14 cellular contexts compared by ENCODE assay signal in the genomic region with DNA sequence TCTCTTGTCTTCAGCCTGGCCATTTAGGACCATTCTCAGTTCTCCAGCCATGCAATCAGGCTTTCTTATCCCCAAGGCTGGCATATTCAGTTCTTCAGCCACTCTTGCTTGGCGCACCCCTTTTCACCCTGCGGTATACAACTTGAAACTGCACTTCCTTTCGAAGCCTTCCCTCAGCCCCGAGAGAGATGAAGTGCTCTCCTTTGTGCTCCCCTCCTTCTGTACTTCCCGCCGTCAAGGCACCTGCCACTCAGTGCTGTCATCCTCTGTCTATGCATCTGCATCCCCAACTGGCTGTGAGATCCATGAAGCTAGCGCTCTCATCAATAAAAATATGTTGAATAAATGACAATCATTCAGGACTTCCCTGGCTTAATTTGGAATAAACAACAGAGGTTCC. TPM values are rescaled to one million over a fixed set of nuclear protein-coding genes. Genes with fewer than 3 reads are reported as not detected.
DNase-seq lines count a peak whose midpoint lies in the region; ATAC-seq and TF ChIP-seq lines count a peak whose summit lies in the region.
"Had no signal": no experiment of that assay in that cellular context is flagged by ENCODE, and none has a peak within 500 bp of the region (broad histone marks: within the 10 kb centered on the region; RNA-seq: fewer than 3 reads in every experiment).

No MANE protein-coding gene starts in this region.

- no peaks in the 10 kb centered on the region for H3K9me3 Mint-ChIP-seq in WTC11
- H3K9me3 Mint-ChIP-seq: neural crest cell had no signal

- ATAC-seq in GM18858 (IDR thresholded peaks at IDR 0.05; ENCODE audit: unreplicated experiment) (peak; percentile 89), GM21360 (IDR thresholded peaks at IDR 0.05; ENCODE audit: unreplicated experiment) (peak; percentile 90), HG03095 (IDR thresholded peaks at IDR 0.05; ENCODE audit: unreplicated experiment) (peak; percentile 77), WTC11 (no peak)
- ATAC-seq: HCT116 had no signal

- H3K4me3 Mint-ChIP-seq in WTC11 = no peak overlapping the region
- H3K4me3 Mint-ChIP-seq: endodermal cell, neural crest cell had no signal

- DNase-seq in WTC11 (ENCODE audit: low spot score) = no peak
- no peak for DNase-seq in AG08396 (ENCODE audit: low spot score)
- no peak for DNase-seq in NCI-H1105 treated with DMSO at 0.1 percent for 48 hours (lab: John Stamatoyannopoulos, UW)
- DNase-seq in GF-D8 (lab: John Stamatoyannopoulos, UW) = no peak
- no peak for DNase-seq in NCI-H345 (lab: John Stamatoyannopoulos, UW)
- DNase-seq: activated gamma-delta T cell, endodermal cell, uterus had no signal

- H3K27me3 Mint-ChIP-seq in WTC11 (ENCODE audit: low read depth) = no peaks in the 10 kb centered on the region

- POLR2A ChIA-PET in WTC11 (lab: Charles Lee) = no interaction called here

- no peak for TF ChIP-seq CTCF in WTC11 (IDR thresholded peaks at IDR 0.05)

- peak overlapping the region; percentile 67; the same call in 1 of the 2 replicates for H3K27ac Mint-ChIP-seq in WTC11
- H3K27ac Mint-ChIP-seq: endodermal cell had no signal

- no peaks in the 10 kb centered on the region for H3K36me3 Mint-ChIP-seq in WTC11

- peaks cover 10% of the 10 kb centered on the region for H3K4me1 Mint-ChIP-seq in WTC11
- H3K4me1 Mint-ChIP-seq: endodermal cell, neural crest cell had no signal

- CTCF ChIA-PET in WTC11 (lab: Charles Lee) = interaction anchor here (1.9 to 2.8 kb wide), 2 partner anchors 10 to 48 kb away, joined by 12 to 13 read pairs; no protein-coding TSS in a partner anchor

TF ChIP-seq in WTC11, 78 proteins besides CTCF, POLR2A, EP300 and RAD21:
- TF ChIP-seq NFE2L1 (CRISPR knock-in tag; IDR thresholded peaks at IDR 0.05) = no peak
- no peak for TF ChIP-seq ESRRA (CRISPR knock-in tag; IDR thresholded peaks at IDR 0.05; ENCODE audit: borderline replicate concordance)
- TF ChIP-seq CREM (CRISPR knock-in tag; IDR thresholded peaks at IDR 0.05) = no peak
- TF ChIP-seq ZNF317 (CRISPR knock-in tag; IDR thresholded peaks at IDR 0.05; ENCODE audit: borderline replicate concordance, low read depth) = no peak
- TF ChIP-seq, protein P1, sequence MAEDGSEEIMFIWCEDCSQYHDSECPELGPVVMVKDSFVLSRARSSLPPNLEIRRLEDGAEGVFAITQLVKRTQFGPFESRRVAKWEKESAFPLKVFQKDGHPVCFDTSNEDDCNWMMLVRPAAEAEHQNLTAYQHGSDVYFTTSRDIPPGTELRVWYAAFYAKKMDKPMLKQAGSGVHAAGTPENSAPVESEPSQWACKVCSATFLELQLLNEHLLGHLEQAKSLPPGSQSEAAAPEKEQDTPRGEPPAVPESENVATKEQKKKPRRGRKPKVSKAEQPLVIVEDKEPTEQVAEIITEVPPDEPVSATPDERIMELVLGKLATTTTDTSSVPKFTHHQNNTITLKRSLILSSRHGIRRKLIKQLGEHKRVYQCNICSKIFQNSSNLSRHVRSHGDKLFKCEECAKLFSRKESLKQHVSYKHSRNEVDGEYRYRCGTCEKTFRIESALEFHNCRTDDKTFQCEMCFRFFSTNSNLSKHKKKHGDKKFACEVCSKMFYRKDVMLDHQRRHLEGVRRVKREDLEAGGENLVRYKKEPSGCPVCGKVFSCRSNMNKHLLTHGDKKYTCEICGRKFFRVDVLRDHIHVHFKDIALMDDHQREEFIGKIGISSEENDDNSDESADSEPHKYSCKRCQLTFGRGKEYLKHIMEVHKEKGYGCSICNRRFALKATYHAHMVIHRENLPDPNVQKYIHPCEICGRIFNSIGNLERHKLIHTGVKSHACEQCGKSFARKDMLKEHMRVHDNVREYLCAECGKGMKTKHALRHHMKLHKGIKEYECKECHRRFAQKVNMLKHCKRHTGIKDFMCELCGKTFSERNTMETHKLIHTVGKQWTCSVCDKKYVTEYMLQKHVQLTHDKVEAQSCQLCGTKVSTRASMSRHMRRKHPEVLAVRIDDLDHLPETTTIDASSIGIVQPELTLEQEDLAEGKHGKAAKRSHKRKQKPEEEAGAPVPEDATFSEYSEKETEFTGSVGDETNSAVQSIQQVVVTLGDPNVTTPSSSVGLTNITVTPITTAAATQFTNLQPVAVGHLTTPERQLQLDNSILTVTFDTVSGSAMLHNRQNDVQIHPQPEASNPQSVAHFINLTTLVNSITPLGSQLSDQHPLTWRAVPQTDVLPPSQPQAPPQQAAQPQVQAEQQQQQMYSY (CRISPR knock-in tag; IDR thresholded peaks at IDR 0.05) = no peak
- TF ChIP-seq GTF2I (CRISPR knock-in tag; conservative IDR thresholded peaks at IDR 0.05) = no peak
- TF ChIP-seq, protein P2, sequence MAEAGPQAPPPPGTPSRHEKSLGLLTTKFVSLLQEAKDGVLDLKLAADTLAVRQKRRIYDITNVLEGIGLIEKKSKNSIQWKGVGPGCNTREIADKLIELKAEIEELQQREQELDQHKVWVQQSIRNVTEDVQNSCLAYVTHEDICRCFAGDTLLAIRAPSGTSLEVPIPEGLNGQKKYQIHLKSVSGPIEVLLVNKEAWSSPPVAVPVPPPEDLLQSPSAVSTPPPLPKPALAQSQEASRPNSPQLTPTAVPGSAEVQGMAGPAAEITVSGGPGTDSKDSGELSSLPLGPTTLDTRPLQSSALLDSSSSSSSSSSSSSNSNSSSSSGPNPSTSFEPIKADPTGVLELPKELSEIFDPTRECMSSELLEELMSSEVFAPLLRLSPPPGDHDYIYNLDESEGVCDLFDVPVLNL (CRISPR knock-in tag; IDR thresholded peaks at IDR 0.05; ENCODE audit: borderline replicate concordance, low read depth) = no peak
- TF ChIP-seq, protein P3, sequence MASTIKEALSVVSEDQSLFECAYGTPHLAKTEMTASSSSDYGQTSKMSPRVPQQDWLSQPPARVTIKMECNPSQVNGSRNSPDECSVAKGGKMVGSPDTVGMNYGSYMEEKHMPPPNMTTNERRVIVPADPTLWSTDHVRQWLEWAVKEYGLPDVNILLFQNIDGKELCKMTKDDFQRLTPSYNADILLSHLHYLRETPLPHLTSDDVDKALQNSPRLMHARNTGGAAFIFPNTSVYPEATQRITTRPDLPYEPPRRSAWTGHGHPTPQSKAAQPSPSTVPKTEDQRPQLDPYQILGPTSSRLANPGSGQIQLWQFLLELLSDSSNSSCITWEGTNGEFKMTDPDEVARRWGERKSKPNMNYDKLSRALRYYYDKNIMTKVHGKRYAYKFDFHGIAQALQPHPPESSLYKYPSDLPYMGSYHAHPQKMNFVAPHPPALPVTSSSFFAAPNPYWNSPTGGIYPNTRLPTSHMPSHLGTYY (CRISPR knock-in tag; IDR thresholded peaks at IDR 0.05) = no peak
- no peak for TF ChIP-seq TCF7 (CRISPR knock-in tag; IDR thresholded peaks at IDR 0.05; ENCODE audit: low read depth)

RNA-seq across cellular contexts. Expression of a gene that starts 45.7 kb away (rescaled TPM):
- total RNA-seq in WTC11 (2021) = not detected in 3 replicates
- total RNA-seq: endodermal cell; neural crest cell; T-helper 1 cell treated with Interleukin-12 subunit alpha and Interleukin-12 subunit beta and Interleukin-4 antibody, amounts not matched to agents 30 ng/mL and 1 ng/mL, for 36 hours; uterus had no signal
